Comparison of ENCODE assay signal across 3 cellular contexts in genomic region chr1:226431898-226432297, GRCh38. TPM values are rescaled to one million over a fixed set of nuclear protein-coding genes. Genes with fewer than 3 reads are reported as not detected.
DNase-seq lines count a peak whose midpoint lies in the region; ATAC-seq, FAIRE-seq and TF ChIP-seq lines count a peak whose summit lies in the region.
"Not testable (repeated sequence)": the region's sequence is repeated elsewhere in the genome, so short reads cannot be mapped to it uniquely, and the experiment has no call there.

No MANE protein-coding gene starts in this region.

- H3K4me2 ChIP-seq in K562 (ENCODE audit: insufficient read depth, low read length) = not testable (repeated sequence)

- TF ChIP-seq RAD21 in K562 (CRISPR knock-in tag; conservative IDR thresholded peaks at IDR 0.05 in 1 of 2, IDR thresholded peaks at IDR 0.05 in 1 of 2) = not testable (repeated sequence)

- in situ Hi-C loops in K562 (cut with MboI) = not testable (repeated sequence)

- H3K27ac Mint-ChIP-seq in glutamatergic neuron (ENCODE audit: unreplicated experiment) = peak overlapping the region; percentile 59

- CTCF ChIA-PET in HEK293 (lab: Yijun Ruan, JAX); K562 (lab: Yijun Ruan, JAX; ENCODE audit: low intra/inter-chr PET ratio): not testable (repeated sequence)

- H3K27me3 Mint-ChIP-seq in glutamatergic neuron (ENCODE audit: unreplicated experiment) = peaks cover 10% of the 10 kb centered on the region

- H3K9ac ChIP-seq in K562 (ENCODE audit: insufficient read depth in 1 of 2, low read depth in 2 of 2, low read length in 2 of 2) = not testable (repeated sequence)

- H3K27ac ChIP-seq in HEK293 (ENCODE audit: extremely low read depth, low read depth, low read length); K562 (ENCODE audit: extremely low read depth, low read depth, low read length): not testable (repeated sequence)

- not testable (repeated sequence) for H3K36me3 ChIP-seq in HEK293 (ENCODE audit: control insufficient read depth in 2 of 2, insufficient read depth in 1 of 2, low read length in 2 of 2); K562 (ENCODE audit: control insufficient read depth, insufficient read depth, low read length)

- not testable (repeated sequence) for H3K9me3 ChIP-seq in HEK293 (ENCODE audit: control insufficient read depth, insufficient read depth, low read depth, low read length); K562 (replicated peaks; ENCODE audit: control insufficient read depth, insufficient read depth, low read depth, low read length)

- not testable (repeated sequence) for TF ChIP-seq POLR2A in K562 (conservative IDR thresholded peaks at IDR 0.05)

- not testable (repeated sequence) for H4K20me1 ChIP-seq in K562 (replicated peaks; ENCODE audit: control insufficient read depth, insufficient read depth, low read length)

- not testable (repeated sequence) for H2AFZ ChIP-seq in K562 (ENCODE audit: low read depth, low read length)

- not testable (repeated sequence) for DNase-seq in K562 (ENCODE audit: extremely low read depth in 1 of 4, low spot score in 3 of 4); glutamatergic neuron

- BruUV-seq in K562 (replicated peaks; lab: Mats Ljungman, UMichigan) = not testable (repeated sequence)

- peaks cover 30% of the 10 kb centered on the region for H3K4me1 Mint-ChIP-seq in glutamatergic neuron (ENCODE audit: low read depth, unreplicated experiment)

- H3K79me2 ChIP-seq in K562 (ENCODE audit: control insufficient read depth, insufficient read depth, low read length) = not testable (repeated sequence)

- H3K36me3 Mint-ChIP-seq in glutamatergic neuron (ENCODE audit: unreplicated experiment) = not testable (repeated sequence)

- intact Hi-C loops in K562 (cut with micrococcal nuclease) = not testable (repeated sequence)

- H3K4me3 ChIP-seq in HEK293 (ENCODE audit: low read depth, low read length); K562: not testable (repeated sequence)

- TF ChIP-seq CTCF in HEK293 (tag by site-specific recombination; IDR thresholded peaks at IDR 0.05); K562 (IDR thresholded peaks at IDR 0.05 in 2 of 3, conservative IDR thresholded peaks at IDR 0.05 in 1 of 3; ENCODE audit: insufficient read depth in 2 of 3, low read depth in 1 of 3, low read length in 3 of 3); glutamatergic neuron (IDR thresholded peaks at IDR 0.05; ENCODE audit: partially characterized antibody, unreplicated experiment): not testable (repeated sequence)

- H3K4me1 ChIP-seq in HEK293 (ENCODE audit: control insufficient read depth, insufficient read depth, low read length); K562 (replicated peaks in 1 of 2; ENCODE audit: control insufficient read depth in 2 of 2, insufficient read depth in 2 of 2, low read length in 2 of 2): not testable (repeated sequence)

- H3K4me3 Mint-ChIP-seq in glutamatergic neuron (ENCODE audit: unreplicated experiment) = not testable (repeated sequence)

- TF ChIP-seq EP300 in K562 (IDR thresholded peaks at IDR 0.05; ENCODE audit: low read length) = not testable (repeated sequence)

- ATAC-seq in K562 = not testable (repeated sequence)

- 11% methylated on average over 2 of the region's 2 CpGs for WGBS in K562 (ENCODE audit: insufficient coverage, low coverage, missing lambda C conversion rate)

- not testable (repeated sequence) for H3K9me1 ChIP-seq in K562 (ENCODE audit: control insufficient read depth, insufficient read depth, low read length)

- H3K27me3 ChIP-seq in K562 (ENCODE audit: control insufficient read depth in 2 of 2, insufficient read depth in 2 of 2, low read length in 2 of 2) = peaks cover 30 to 72% of the 10 kb centered on the region in 2 experiments

- POLR2A ChIA-PET in HEK293 (lab: Yijun Ruan, JAX); K562 (lab: Yijun Ruan, JAX): not testable (repeated sequence)

- not testable (repeated sequence) for FAIRE-seq in K562 (lab: Jason Lieb, UNC)

- peaks cover 19% of the 10 kb centered on the region for H3K9me3 Mint-ChIP-seq in glutamatergic neuron (ENCODE audit: unreplicated experiment)

TF ChIP-seq in HEK293, 187 proteins besides CTCF, POLR2A, EP300 and RAD21:
- TF ChIP-seq ZNF146 (tag by site-specific recombination; IDR thresholded peaks at IDR 0.05) (peak; percentile 95), ZNF580 (tag by site-specific recombination; IDR thresholded peaks at IDR 0.05) (peak; percentile 45; the same call in 1 of the 2 replicates), ZNF280D (tag by site-specific recombination; IDR thresholded peaks at IDR 0.05) (0 out of 2 replicates have a peak, but pooled peaks have one; percentile 62)

TF ChIP-seq in K562, 482 proteins besides CTCF, POLR2A, EP300 and RAD21:
- TF ChIP-seq RBM25 (IDR thresholded peaks at IDR 0.05; ENCODE audit: low read depth, low read length, severe bottlenecking) = peak; percentile 16
- TF ChIP-seq ZNF146 (CRISPR knock-in tag; IDR thresholded peaks at IDR 0.05; ENCODE audit: unreplicated experiment) = peak; percentile 83
TF ChIP-seq in K562: peak in this region for 2; not testable (repeated sequence) for 480.

RNA-seq across cellular contexts. Expression of gene PARP1, which starts 24.0 kb away (rescaled TPM):
- total RNA-seq in K562 (2011; cell fraction: chromatin; rRNA removed; ENCODE audit: low replicate concordance) = 139 and 225 TPM in 2 replicates
- 160 and 161 TPM in 2 replicates for total RNA-seq in K562 (2011; cell fraction: nucleolus; rRNA removed)
- total RNA-seq in K562 (2011; cell fraction: nucleoplasm; rRNA removed) = 144 and 147 TPM in 2 replicates
- total RNA-seq in K562 (2014; rRNA removed) (300 and 416 TPM in 2 replicates), K562 (2014; rRNA removed; fragmentation: Illumina TruSeq; extraction: Trizol) (187 and 203 TPM in 2 replicates), K562 (2015; rRNA removed; fragmentation: Illumina TruSeq; extraction: Trizol) (216 and 225 TPM in 2 replicates), K562 (2021) (245 and 279 TPM in 2 replicates), glutamatergic neuron (ENCODE audit: unreplicated experiment) (168 TPM)
- polyA plus RNA-seq in K562 (2011; rRNA removed) (250 and 286 TPM in 2 replicates), K562 (2014; fragmentation: Illumina TruSeq; extraction: Trizol) (262 and 306 TPM in 2 replicates), K562 (2014; fragmentation: Nextera tagmentation; extraction: Ambion mirVana) (100 to 1,000 TPM; 121 to 211 TPM), K562 (2014; rRNA removed) (272 and 273 TPM in 2 replicates)
- 274 and 360 TPM in 2 replicates for polyA plus RNA-seq in K562 (2011; cell fraction: cytosol; rRNA removed)
- polyA plus RNA-seq in K562 (2011; cell fraction: nucleus; rRNA removed) = 178 and 198 TPM in 2 replicates
- 145 and 231 TPM in 2 replicates for polyA plus RNA-seq in K562 (2012)
- 294 and 321 TPM in 2 replicates for polyA minus RNA-seq in K562 (2011; rRNA and poly(A)+ RNA removed)
- polyA minus RNA-seq in K562 (2011; cell fraction: cytosol; rRNA and poly(A)+ RNA removed) = 158 and 169 TPM in 2 replicates
- polyA minus RNA-seq in K562 (2011; cell fraction: nucleus; rRNA and poly(A)+ RNA removed) = 96.9 and 122 TPM in 2 replicates
